ENCODE assay signal across 8 cellular contexts in genomic region chr4:143375326-143376073, GRCh38. TPM values are rescaled to one million over a fixed set of nuclear protein-coding genes. Genes with fewer than 3 reads are reported as not detected.
DNase-seq lines count a peak whose midpoint lies in the region; ATAC-seq, FAIRE-seq and TF ChIP-seq lines count a peak whose summit lies in the region.

No MANE protein-coding gene starts in this region.

- H3K9me3 Mint-ChIP-seq in natural killer cell, result peaks cover 0 to 2% of the 10 kb centered on the region in 2 donors
- H3K9me3 Mint-ChIP-seq in CD8-positive, alpha-beta memory T cell, result peaks cover 0 to 5% (median 3%) of the 10 kb centered on the region in 5 donors

- H3K56ac ChIP-seq in H1 (replicated peaks; ENCODE audit: insufficient read length, low read depth, low read length), result no peak overlapping the region

- no peak overlapping the region for H3K14ac ChIP-seq in H1 (ENCODE audit: insufficient read length)

- no peak overlapping the region for H2BK15ac ChIP-seq in H1 (ENCODE audit: low read length)

- H3K79me1 ChIP-seq in H1 (ENCODE audit: low read depth, low read length), result no peaks in the 10 kb centered on the region

- FAIRE-seq in H1 (lab: Jason Lieb, UNC), result no peak

- 90% methylated on average over 6 of the region's 6 CpGs; no CpG with 5 or more reads in 1 of the 2 experiments for WGBS in H1 (ENCODE audit: extremely low coverage in 1 of 2, insufficient coverage in 1 of 2, insufficient read length in 1 of 2, insufficient replicate concordance in 2 of 2, low coverage in 1 of 2, low lambda C conversion rate in 2 of 2, missing lambda C conversion rate in 1 of 2), 2 experiments

- no peak overlapping the region for H3K9ac ChIP-seq in H1 (replicated peaks in 1 of 4; ENCODE audit: extremely low read depth in 1 of 4, low read depth in 3 of 4, low read length in 3 of 4)

- no peak overlapping the region for H4K8ac ChIP-seq in H1 (ENCODE audit: extremely low read depth, insufficient read depth, low read length)

- peak; percentile 67 to 75 for TF ChIP-seq RAD21 in H1 (IDR thresholded peaks at IDR 0.05 in 1 of 2, conservative IDR thresholded peaks at IDR 0.05 in 1 of 2; ENCODE audit: low read depth in 2 of 2, low read length in 2 of 2)

- H2AFZ ChIP-seq in H1 (ENCODE audit: low read length), result no peak overlapping the region

- no peaks in the 10 kb centered on the region for H3K27me3 Mint-ChIP-seq in natural killer cell (ENCODE audit: low read depth in 2 of 2)
- peaks cover 2 to 19% of the 10 kb centered on the region in 2 donors for H3K27me3 Mint-ChIP-seq in CD8-positive, alpha-beta memory T cell

- no peak overlapping the region for H3K18ac ChIP-seq in H1 (ENCODE audit: extremely low read depth, low read length)

- TF ChIP-seq EP300 in H1 (IDR thresholded peaks at IDR 0.05; ENCODE audit: borderline replicate concordance in 1 of 2, low read depth in 2 of 2, low read length in 2 of 2), result no peak

- H3K4me3 Mint-ChIP-seq in natural killer cell, result no peak overlapping the region
- no peak overlapping the region for H3K4me3 Mint-ChIP-seq in CD8-positive, alpha-beta memory T cell

- peaks cover 0 to 12% of the 10 kb centered on the region in 2 donors for H3K4me1 Mint-ChIP-seq in natural killer cell
- no peaks in the 10 kb centered on the region for H3K4me1 Mint-ChIP-seq in CD8-positive, alpha-beta memory T cell

- H2BK12ac ChIP-seq in H1 (ENCODE audit: low read depth, low read length), result no peak overlapping the region

- intact Hi-C loops in natural killer cell (cut with micrococcal nuclease), result no loop called here

- peak; percentile 12 for DNase-seq in stimulated activated CD4-positive, alpha-beta T cell treated with anti-CD3 and anti-CD28 coated beads, Interleukin-15, amount 100 ng/mL, for 24 hours
- no peak for DNase-seq in stimulated activated CD4-positive, alpha-beta T cell treated with anti-CD3 and anti-CD28 coated beads, Interleukin-4, amount 100 ng/mL, for 1 hour
- DNase-seq in NB4 (ENCODE audit: low read depth), result peak; percentile 10
- DNase-seq in H1 (ENCODE audit: low read depth in 1 of 2, low spot score in 2 of 2), result no peak
- no peak for DNase-seq in natural killer cell
- DNase-seq in CD8-positive, alpha-beta memory T cell, result no peak
- DNase-seq in DMS79 (lab: John Stamatoyannopoulos, UW), result no peak

- H4K91ac ChIP-seq in H1 (replicated peaks; ENCODE audit: insufficient read length, low read length), result no peak overlapping the region

- CTCF ChIA-PET in HEK293 (lab: Yijun Ruan, JAX) (interaction anchor here (0.8 to 1.4 kb wide), 3 partner anchors 10 to 38 kb away, joined by 3 to 5 read pairs (median 4); no protein-coding TSS in a partner anchor), H1 (lab: Charles Lee; ENCODE audit: partially characterized antibody) (interaction anchor here (0.6 to 3.5 kb wide), 26 partner anchors 9 to 1722 kb away, joined by 3 to 21 read pairs (median 3); partner anchors contain the start of gene GAB1)
- CTCF ChIA-PET in CD8-positive, alpha-beta memory T cell (lab: Charles Lee), result no interaction called here

- H2AK5ac ChIP-seq in H1 (ENCODE audit: low read depth, low read length), result no peak overlapping the region

- TF ChIP-seq POLR2A in NB4 (IDR thresholded peaks at IDR 0.05; ENCODE audit: extremely low read depth, insufficient read length), result no peak
- TF ChIP-seq POLR2A in H1 (IDR thresholded peaks at IDR 0.05; ENCODE audit: control extremely low read depth in 1 of 2, low read depth in 2 of 2, low read length in 2 of 2), result no peak

- H2BK5ac ChIP-seq in H1 (ENCODE audit: low read depth, low read length), result no peak overlapping the region

- peak; percentile 56 to 81 (median 69) for ATAC-seq in natural killer cell

- H4K5ac ChIP-seq in H1 (ENCODE audit: insufficient read length, low read depth, low read length), result no peak overlapping the region

- H2BK120ac ChIP-seq in H1 (replicated peaks; ENCODE audit: low read depth, low read length), result no peak overlapping the region

- no peak overlapping the region for H3K4me2 ChIP-seq in H1 (ENCODE audit: insufficient read depth in 1 of 2, low read depth in 2 of 2, low read length in 2 of 2)

- H3K36me3 Mint-ChIP-seq in natural killer cell, result no peaks in the 10 kb centered on the region
- peaks cover 0 to 9% (median 0%) of the 10 kb centered on the region in 3 donors for H3K36me3 Mint-ChIP-seq in CD8-positive, alpha-beta memory T cell

- no peak overlapping the region for H3K4me3 ChIP-seq in HEK293 (ENCODE audit: low read depth, low read length)
- no peak overlapping the region for H3K4me3 ChIP-seq in NB4 (ENCODE audit: low read depth, low read length)
- no peak overlapping the region for H3K4me3 ChIP-seq in H1 (ENCODE audit: extremely low read depth in 1 of 4, insufficient read depth in 2 of 4, low read depth in 3 of 4, low read length in 4 of 4)
- no peak overlapping the region for H3K4me3 ChIP-seq in CD8-positive, alpha-beta memory T cell (ENCODE audit: low read length)

- H3K9me3 ChIP-seq in HEK293 (ENCODE audit: control insufficient read depth, insufficient read depth, low read depth, low read length), result no peaks in the 10 kb centered on the region
- H3K9me3 ChIP-seq in H1 (ENCODE audit: insufficient read depth in 2 of 2, low read depth in 1 of 2, low read length in 1 of 2), result no peaks in the 10 kb centered on the region
- H3K9me3 ChIP-seq in CD8-positive, alpha-beta memory T cell (ENCODE audit: low read length), result no peaks in the 10 kb centered on the region

- no peak overlapping the region for H3K27ac Mint-ChIP-seq in natural killer cell
- H3K27ac Mint-ChIP-seq in CD8-positive, alpha-beta memory T cell, result no peak overlapping the region

- H3K79me2 ChIP-seq in H1 (ENCODE audit: control insufficient read depth in 1 of 2, insufficient read depth in 2 of 2, low read length in 2 of 2), result peaks cover 0 to 31% of the 10 kb centered on the region in 2 experiments; a peak in 2 of 4 replicates

- H4K20me1 ChIP-seq in H1 (replicated peaks in 1 of 2; ENCODE audit: control insufficient read depth in 1 of 2, insufficient read depth in 2 of 2, low read length in 2 of 2), result no peaks in the 10 kb centered on the region

- no peaks in the 10 kb centered on the region for H3K27me3 ChIP-seq in H1 (replicated peaks in 1 of 4; ENCODE audit: control insufficient read depth in 3 of 4, extremely low read depth in 1 of 4, insufficient read depth in 3 of 4, low read length in 3 of 4)
- no peaks in the 10 kb centered on the region for H3K27me3 ChIP-seq in CD8-positive, alpha-beta memory T cell (ENCODE audit: insufficient read depth, low read length, poor library complexity, severe bottlenecking)

- no peak overlapping the region for H3K4ac ChIP-seq in H1 (replicated peaks; ENCODE audit: insufficient read length, low read depth, low read length)

- no peaks in the 10 kb centered on the region for H3K23me2 ChIP-seq in H1 (ENCODE audit: low read depth, low read length)

- no peak overlapping the region for H2BK20ac ChIP-seq in H1 (ENCODE audit: low read length)

- POLR2A ChIA-PET in HEK293 (lab: Yijun Ruan, JAX) (no interaction called here), H1 (lab: Charles Lee; ENCODE audit: partially characterized antibody) (interaction anchor here (1.6 kb wide), 1 partner anchor 9 kb away, joined by 5 read pairs; no protein-coding TSS in a partner anchor)
- POLR2A ChIA-PET in CD8-positive, alpha-beta memory T cell (lab: Charles Lee), result no interaction called here

- TF ChIP-seq CTCF in HEK293 (tag by site-specific recombination; IDR thresholded peaks at IDR 0.05) (peak; percentile 32; the same call in 1 of the 2 replicates), NB4 (IDR thresholded peaks at IDR 0.05; ENCODE audit: low read depth, low read length) (peak; percentile 11), H1 (IDR thresholded peaks at IDR 0.05; ENCODE audit: control extremely low read depth in 1 of 3, insufficient read depth in 1 of 3, low read depth in 1 of 3, low read length in 3 of 3) (peak; percentile 49 to 62 (median 57)), natural killer cell (IDR thresholded peaks at IDR 0.05) (no peak)

- H3K4me1 ChIP-seq in HEK293 (ENCODE audit: control insufficient read depth, insufficient read depth, low read length) (peaks cover 3% of the 10 kb centered on the region; the same call in 1 of the 2 replicates), H1 (replicated peaks in 1 of 4; ENCODE audit: control insufficient read depth in 3 of 4, insufficient read depth in 4 of 4, low read length in 3 of 4) (peaks cover 0 to 4% (median 0%) of the 10 kb centered on the region in 4 experiments; a peak in 2 of 7 replicates)
- no peaks in the 10 kb centered on the region for H3K4me1 ChIP-seq in CD8-positive, alpha-beta memory T cell (ENCODE audit: insufficient read depth, low read length)

- H3K36me3 ChIP-seq in HEK293 (ENCODE audit: control insufficient read depth in 2 of 2, insufficient read depth in 1 of 2, low read length in 2 of 2) (no peaks in the 10 kb centered on the region), H1 (ENCODE audit: control insufficient read depth in 2 of 4, insufficient read depth in 4 of 4, low read length in 3 of 4) (no peaks in the 10 kb centered on the region)
- no peaks in the 10 kb centered on the region for H3K36me3 ChIP-seq in CD8-positive, alpha-beta memory T cell (ENCODE audit: insufficient read depth, low read length)

- H3K27ac ChIP-seq in HEK293 (ENCODE audit: extremely low read depth, low read depth, low read length), result no peak overlapping the region
- H3K27ac ChIP-seq in H1 (ENCODE audit: low read depth, low read length), result no peak overlapping the region
- no peak overlapping the region for H3K27ac ChIP-seq in CD8-positive, alpha-beta memory T cell (ENCODE audit: low read depth, low read length)

- no peak overlapping the region for H3K23ac ChIP-seq in H1 (ENCODE audit: insufficient read length)

TF ChIP-seq in HEK293, 187 proteins besides CTCF, POLR2A, EP300 and RAD21 (continues in another document):
- no peak for TF ChIP-seq ZNF112 (tag by site-specific recombination; IDR thresholded peaks at IDR 0.05)
- TF ChIP-seq ZFP3 (tag by site-specific recombination; IDR thresholded peaks at IDR 0.05; ENCODE audit: low read depth), result peak; percentile 70; the same call in 1 of the 2 replicates

TF ChIP-seq in H1, 55 proteins besides CTCF, POLR2A, EP300 and RAD21:
- TF ChIP-seq GTF2F1 (IDR thresholded peaks at IDR 0.05; ENCODE audit: borderline replicate concordance, low read depth, low read length), result no peak
- peak; percentile 72; the same call in 1 of the 2 replicates for TF ChIP-seq YY1 (IDR thresholded peaks at IDR 0.05; ENCODE audit: low read depth, low read length)

RNA-seq across cellular contexts. Expression of gene GAB1, which starts 38.8 kb away (rescaled TPM):
- total RNA-seq in H1 (2021; fragmentation: NEBNext Ultra II Directional; extraction: Animal tissue kit (Norgen Biotek cat#: 25700)), result 19.1 and 21.3 TPM in 2 replicates
- 4.9 and 6.8 TPM in 2 replicates for polyA plus RNA-seq in H1 (2011; rRNA removed)
- polyA plus RNA-seq in H1 (2011; cell fraction: cytosol; rRNA removed), result 5.8 TPM
- polyA plus RNA-seq in H1 (2011; cell fraction: nucleus; rRNA removed), result 8.2 TPM
- polyA plus RNA-seq in H1 (2012, experiment 1 of 2), result 5.6 to 11.7 TPM (median 7.9 TPM) in 4 replicates
- 0.89 TPM for polyA plus RNA-seq in H1 (2012, experiment 2 of 2)
- 10.7 TPM for polyA plus RNA-seq in H1 (2013, experiment 1 of 2)
- 12.0 TPM for polyA plus RNA-seq in H1 (2013, experiment 2 of 2)
- polyA minus RNA-seq in H1 (2011; rRNA and poly(A)+ RNA removed), result 24.5 and 30.2 TPM in 2 replicates
- polyA minus RNA-seq in H1 (2011; cell fraction: cytosol; rRNA and poly(A)+ RNA removed), result 7.3 TPM
- polyA minus RNA-seq in H1 (2011; cell fraction: nucleus; rRNA and poly(A)+ RNA removed), result 41.7 TPM
- 10 to 100 TPM; 11.5 to 25.4 (median 11.9) TPM for total RNA-seq in natural killer cell
- total RNA-seq in CD8-positive, alpha-beta memory T cell, result under 1 TPM; 0.15 to 0.95 TPM
- 0.02 TPM for polyA plus RNA-seq in CD8-positive, alpha-beta memory T cell

Comparison
In these comparisons a context has a peak if more than half of its experiments do, and no peak if none do; other contexts are left out.
1. DNase-seq: peak in stimulated activated CD4-positive, alpha-beta T cell treated with anti-CD3 and anti-CD28 coated beads, Interleukin-15, amount 100 ng/mL, for 24 hours (single experiment) and NB4 (single experiment); none in stimulated activated CD4-positive, alpha-beta T cell treated with anti-CD3 and anti-CD28 coated beads, Interleukin-4, amount 100 ng/mL, for 1 hour (single experiment), H1 (0 of 2), natural killer cell (single experiment), CD8-positive, alpha-beta memory T cell (0 of 5) and DMS79 (single experiment).
2. RNA of gene GAB1, which starts 38.8 kb away (total RNA-seq): 19.1 to 21.3 TPM in H1 and 11.5 to 25.4 TPM in natural killer cell; 0.15 to 0.95 TPM in CD8-positive, alpha-beta memory T cell; every median in the first group is over 4 times any median in the second.